Comparison of ENCODE assay signal across 10 cellular contexts in the genomic region with DNA sequence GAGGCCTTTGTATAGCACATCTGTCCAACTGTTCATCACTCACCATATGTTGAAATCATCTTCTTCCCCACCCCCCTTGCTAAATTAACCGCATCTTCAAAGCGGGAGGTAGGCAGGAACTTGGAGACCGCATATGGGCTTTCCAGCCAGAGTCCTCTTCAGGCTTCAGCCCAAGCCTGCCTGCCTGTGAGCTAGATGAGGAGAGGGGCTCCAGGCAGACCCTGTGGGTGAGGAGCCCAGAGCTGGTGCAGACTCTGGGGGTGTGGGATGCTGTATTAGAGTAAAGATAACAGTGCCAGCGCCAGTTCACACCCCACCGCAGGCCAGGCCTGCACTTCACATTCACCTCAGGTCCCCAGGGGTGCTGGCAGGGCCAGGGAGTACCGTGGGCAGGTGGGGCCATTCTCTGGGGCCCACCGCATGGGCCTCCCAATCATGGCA. TPM values are rescaled to one million over a fixed set of nuclear protein-coding genes. Genes with fewer than 3 reads are reported as not detected.
DNase-seq lines count a peak whose midpoint lies in the region; ATAC-seq and TF ChIP-seq lines count a peak whose summit lies in the region.
"Had no signal": no experiment of that assay in that cellular context is flagged by ENCODE, and none has a peak within 500 bp of the region (broad histone marks: within the 10 kb centered on the region; RNA-seq: fewer than 3 reads in every experiment).

No MANE protein-coding gene starts in this region.

- intact Hi-C loops in activated CD4-positive, alpha-beta T cell treated with anti-CD3 and anti-CD28 coated beads, Interleukin-2, amount 10 ng/mL, durations not matched to agents 24 days and 14 days (cut with micrococcal nuclease): loop anchor here (1.0 to 5.0 kb wide), 2 partner anchors 9 to 37 kb away; no protein-coding TSS in a partner anchor

- no peak for TF ChIP-seq CTCF in fibroblast of mammary gland (conservative IDR thresholded peaks at IDR 0.05; ENCODE audit: control insufficient read depth, insufficient read depth, low read depth, low read length)

- peaks cover 33% of the 10 kb centered on the region for H3K36me3 Mint-ChIP-seq in activated CD4-positive, alpha-beta T cell treated with anti-CD3 and anti-CD28 coated beads, Interleukin-2, amount 10 ng/mL, durations not matched to agents 24 days and 14 days (ENCODE audit: low read depth)
- H3K36me3 Mint-ChIP-seq in T-helper 2 cell treated with Interferon-gamma antibody and Interleukin-4, amounts not matched to agents 5 μg/mL and 100 μg/mL, for 36 hours (ENCODE audit: low read depth): peaks cover 28% of the 10 kb centered on the region
- peaks cover 24% of the 10 kb centered on the region for H3K36me3 Mint-ChIP-seq in stimulated activated naive CD8-positive, alpha-beta T cell treated with anti-CD3 and anti-CD28 coated beads, Interleukin-15, Interleukin-2, amounts not matched to agents 100 ng/mL and 50 ng/mL, for 24 hours (ENCODE audit: low read depth)

- H3K27ac Mint-ChIP-seq in activated CD4-positive, alpha-beta T cell treated with anti-CD3 and anti-CD28 coated beads, Interleukin-2, amount 10 ng/mL, durations not matched to agents 24 days and 14 days: peak overlapping the region; percentile 83
- peak overlapping the region; percentile 89 for H3K27ac Mint-ChIP-seq in T-helper 2 cell treated with Interferon-gamma antibody and Interleukin-4, amounts not matched to agents 5 μg/mL and 100 μg/mL, for 36 hours
- peak overlapping the region; percentile 82 for H3K27ac Mint-ChIP-seq in stimulated activated naive CD8-positive, alpha-beta T cell treated with anti-CD3 and anti-CD28 coated beads, Interleukin-15, Interleukin-2, amounts not matched to agents 100 ng/mL and 50 ng/mL, for 24 hours

- no peaks in the 10 kb centered on the region for H3K27me3 Mint-ChIP-seq in activated CD4-positive, alpha-beta T cell treated with anti-CD3 and anti-CD28 coated beads, Interleukin-2, amount 10 ng/mL, durations not matched to agents 24 days and 14 days
- no peaks in the 10 kb centered on the region for H3K27me3 Mint-ChIP-seq in T-helper 2 cell treated with Interferon-gamma antibody and Interleukin-4, amounts not matched to agents 5 μg/mL and 100 μg/mL, for 36 hours (ENCODE audit: low read depth)
- H3K27me3 Mint-ChIP-seq in stimulated activated naive CD8-positive, alpha-beta T cell treated with anti-CD3 and anti-CD28 coated beads, Interleukin-15, Interleukin-2, amounts not matched to agents 100 ng/mL and 50 ng/mL, for 24 hours: no peaks in the 10 kb centered on the region

- H3K4me3 Mint-ChIP-seq in activated CD4-positive, alpha-beta T cell treated with anti-CD3 and anti-CD28 coated beads, Interleukin-2, amount 10 ng/mL, durations not matched to agents 24 days and 14 days: peak overlapping the region; percentile 67
- H3K4me3 Mint-ChIP-seq in T-helper 2 cell treated with Interferon-gamma antibody and Interleukin-4, amounts not matched to agents 5 μg/mL and 100 μg/mL, for 36 hours: peak overlapping the region; percentile 82
- peak overlapping the region; percentile 47 for H3K4me3 Mint-ChIP-seq in stimulated activated naive CD8-positive, alpha-beta T cell treated with anti-CD3 and anti-CD28 coated beads, Interleukin-15, Interleukin-2, amounts not matched to agents 100 ng/mL and 50 ng/mL, for 24 hours

- DNase-seq in activated CD4-positive, alpha-beta T cell treated with anti-CD3 and anti-CD28 coated beads, Interleukin-2, amount 10 ng/mL, durations not matched to agents 24 days and 14 days: peak; percentile 85
- no peak for DNase-seq in activated CD4-positive, alpha-beta T cell treated with anti-CD3 and anti-CD28 coated beads, Interleukin-2, amount 50 U/mL, for 4 hours
- peak; percentile 50 for DNase-seq in T-helper 2 cell treated with Interferon-gamma antibody and Interleukin-4, amounts not matched to agents 5 μg/mL and 100 μg/mL, for 36 hours (ENCODE audit: low spot score)
- DNase-seq in fibroblast of mammary gland (ENCODE audit: low read depth): peak; percentile 84
- no peak for DNase-seq in anterior cingulate cortex (lab: John Stamatoyannopoulos, UW)
- DNase-seq in OCI-M1 (lab: John Stamatoyannopoulos, UW): no peak
- DNase-seq: ACHN, adrenal gland had no signal

- H3K4me1 Mint-ChIP-seq in activated CD4-positive, alpha-beta T cell treated with anti-CD3 and anti-CD28 coated beads, Interleukin-2, amount 10 ng/mL, durations not matched to agents 24 days and 14 days: peaks cover 64% of the 10 kb centered on the region
- peaks cover 68% of the 10 kb centered on the region for H3K4me1 Mint-ChIP-seq in T-helper 2 cell treated with Interferon-gamma antibody and Interleukin-4, amounts not matched to agents 5 μg/mL and 100 μg/mL, for 36 hours (ENCODE audit: low read depth)
- H3K4me1 Mint-ChIP-seq in stimulated activated naive CD8-positive, alpha-beta T cell treated with anti-CD3 and anti-CD28 coated beads, Interleukin-15, Interleukin-2, amounts not matched to agents 100 ng/mL and 50 ng/mL, for 24 hours (ENCODE audit: low read depth): peaks cover 93% of the 10 kb centered on the region

- ATAC-seq in GM18909 (IDR thresholded peaks at IDR 0.05; ENCODE audit: poor library complexity, unreplicated experiment): no peak

- no peaks in the 10 kb centered on the region for H3K9me3 Mint-ChIP-seq in activated CD4-positive, alpha-beta T cell treated with anti-CD3 and anti-CD28 coated beads, Interleukin-2, amount 10 ng/mL, durations not matched to agents 24 days and 14 days
- no peaks in the 10 kb centered on the region for H3K9me3 Mint-ChIP-seq in T-helper 2 cell treated with Interferon-gamma antibody and Interleukin-4, amounts not matched to agents 5 μg/mL and 100 μg/mL, for 36 hours
- no peaks in the 10 kb centered on the region for H3K9me3 Mint-ChIP-seq in stimulated activated naive CD8-positive, alpha-beta T cell treated with anti-CD3 and anti-CD28 coated beads, Interleukin-15, Interleukin-2, amounts not matched to agents 100 ng/mL and 50 ng/mL, for 24 hours

- H3K4me3 ChIP-seq in fibroblast of mammary gland (ENCODE audit: control insufficient read depth, low read depth, low read length): no peak overlapping the region
- H3K4me3 ChIP-seq: adrenal gland had no signal

RNA-seq across cellular contexts. Expression of a gene that starts 16.2 kb away (rescaled TPM):
- total RNA-seq in activated CD4-positive, alpha-beta T cell treated with anti-CD3 and anti-CD28 coated beads, Interleukin-2, amount 10 ng/mL, durations not matched to agents 24 days and 14 days: 114 and 128 TPM in 2 replicates

Comparison
In these comparisons a context has a peak if more than half of its experiments do, and no peak if none do; other contexts are left out.
1. DNase-seq: peak in activated CD4-positive, alpha-beta T cell treated with anti-CD3 and anti-CD28 coated beads, Interleukin-2, amount 10 ng/mL, durations not matched to agents 24 days and 14 days (single experiment), T-helper 2 cell treated with Interferon-gamma antibody and Interleukin-4, amounts not matched to agents 5 μg/mL and 100 μg/mL, for 36 hours (single experiment) and fibroblast of mammary gland (single experiment); none in activated CD4-positive, alpha-beta T cell treated with anti-CD3 and anti-CD28 coated beads, Interleukin-2, amount 50 U/mL, for 4 hours (0 of 2), anterior cingulate cortex (0 of 58) and OCI-M1 (single experiment).
2. Peak in every context shown above with its lines, with median percentiles within 50 percentile points of each other: H3K27ac Mint-ChIP-seq and H3K4me3 Mint-ChIP-seq.